In genomic region chr13:101065314-101065713, GRCh38 we compare ENCODE assay signal across 27 cellular contexts.
DNase-seq lines count a peak whose midpoint lies in the region; ATAC-seq and TF ChIP-seq lines count a peak whose summit lies in the region.
"Had no signal": no experiment of that assay in that cellular context is flagged by ENCODE, and none has a peak within 500 bp of the region (broad histone marks: within the 10 kb centered on the region; RNA-seq: fewer than 3 reads in every experiment).

No MANE protein-coding gene starts in this region.

- 82% methylated on average over 11 of the region's 12 CpGs for WGBS in suprapubic skin

- TF ChIP-seq CTCF in astrocyte of the cerebellum (IDR thresholded peaks at IDR 0.05; ENCODE audit: low read depth, low read length, missing control alignments) (no peak), foreskin fibroblast (IDR thresholded peaks at IDR 0.05; ENCODE audit: low read depth, low read length) (no peak), suprapubic skin (IDR thresholded peaks at IDR 0.05) (no peak)

- DNase-seq in GM04503 (ENCODE audit: low read depth) (peak; percentile 27), astrocyte of the cerebellum (ENCODE audit: low read depth) (peak; percentile 46), foreskin fibroblast (peak; percentile 12 to 27), erythroblast (lab: John Stamatoyannopoulos, UW) (no peak), suprapubic skin (ENCODE audit: low spot score in 2 of 2) (no peak)
- DNase-seq: activated CD4-positive, alpha-beta T cell treated with anti-CD3 and anti-CD28 coated beads, Interleukin-2, amount 50 U/mL, for 4 hours; activated CD4-positive, CD25-positive, alpha-beta regulatory T cell; activated CD8-positive, alpha-beta memory T cell treated with anti-CD3 and anti-CD28 coated beads, Interleukin-2, amount 50 U/mL, for 4 hours; BE2C; GF-D8; HFFc6; KG1; NCI-H1417; NCI-H2081; NCI-H226; NCI-H69; pancreas; retina; SIG-M5; spleen; T-cell had no signal

- no peak for TF ChIP-seq EP300 in suprapubic skin (IDR thresholded peaks at IDR 0.05)

- no peaks in the 10 kb centered on the region for H3K36me3 ChIP-seq in suprapubic skin
- H3K36me3 ChIP-seq: BE2C, pancreas, spleen, upper lobe of left lung had no signal

- no peaks in the 10 kb centered on the region for H3K9me3 ChIP-seq in suprapubic skin
- H3K9me3 ChIP-seq: BE2C, pancreas, spleen, upper lobe of left lung had no signal

- H3K4me1 ChIP-seq in suprapubic skin = no peaks in the 10 kb centered on the region
- H3K4me1 ChIP-seq: BE2C, pancreas, spleen, upper lobe of left lung had no signal

- H3K27ac ChIP-seq in suprapubic skin = no peak overlapping the region
- H3K27ac ChIP-seq: dorsolateral prefrontal cortex, pancreas, spleen, upper lobe of left lung had no signal

- no peak for ATAC-seq in GM18502 (IDR thresholded peaks at IDR 0.05; ENCODE audit: poor library complexity, unreplicated experiment)
- ATAC-seq in GM19455 (IDR thresholded peaks at IDR 0.05; ENCODE audit: unreplicated experiment) = no peak
- ATAC-seq: Panc1, pancreas, T-cell had no signal

- no peak for TF ChIP-seq POLR2A in erythroblast (IDR thresholded peaks at IDR 0.05; ENCODE audit: low read length)
- no peak for TF ChIP-seq POLR2A in suprapubic skin (IDR thresholded peaks at IDR 0.05)

- no peak overlapping the region for H3K4me3 ChIP-seq in astrocyte of the cerebellum (ENCODE audit: low read depth, low read length)
- H3K4me3 ChIP-seq in foreskin fibroblast (ENCODE audit: low read depth in 1 of 2, low read length in 2 of 2) = no peak overlapping the region
- H3K4me3 ChIP-seq in suprapubic skin = no peak overlapping the region
- H3K4me3 ChIP-seq: dorsolateral prefrontal cortex, lung, pancreas, spleen, upper lobe of left lung had no signal

- in situ Hi-C loops in astrocyte of the cerebellum (cut with HindIII; ENCODE audit: low sequenced_read_pairs) = no loop called here

- H3K27me3 ChIP-seq in suprapubic skin = no peaks in the 10 kb centered on the region
- H3K27me3 ChIP-seq: BE2C, dorsolateral prefrontal cortex, pancreas, upper lobe of left lung had no signal

Comparison
In these comparisons a context has a peak if more than half of its experiments do, and no peak if none do; other contexts are left out.
1. DNase-seq: peak in GM04503 (single experiment), astrocyte of the cerebellum (single experiment) and foreskin fibroblast (2 of 2); none in erythroblast (0 of 2) and suprapubic skin (0 of 2).